8 cellular contexts compared by ENCODE assay signal in genomic region chr16:85554791-85555548, GRCh38. TPM values are rescaled to one million over a fixed set of nuclear protein-coding genes. Genes with fewer than 3 reads are reported as not detected.
A peak's percentile ranks its signal among the peaks of the same experiment; 100 is the strongest.
DNase-seq lines count a peak whose midpoint lies in the region; ATAC-seq, FAIRE-seq and TF ChIP-seq lines count a peak whose summit lies in the region.

No MANE protein-coding gene starts in this region.

- H3K4me3 ChIP-seq in ACC112 (ENCODE audit: low read depth, low read length) (peak overlapping the region; percentile 88), parathyroid adenoma (ENCODE audit: low read depth, low read length) (peak overlapping the region; percentile 88)

- H3K9me3 ChIP-seq in H9 (ENCODE audit: control insufficient read depth, low read depth, low read length) (no peaks in the 10 kb centered on the region), parathyroid adenoma (ENCODE audit: control insufficient read depth, low read length) (no peaks in the 10 kb centered on the region)

- ATAC-seq in HG03521 (IDR thresholded peaks at IDR 0.05; ENCODE audit: unreplicated experiment) (no peak), HG03175 (IDR thresholded peaks at IDR 0.05; ENCODE audit: unreplicated experiment) (no peak)

- H3K9ac ChIP-seq in H9 (ENCODE audit: extremely low read depth, insufficient read length, low read length) (no peak overlapping the region), parathyroid adenoma (peak overlapping the region; percentile 43)

- DNase-seq in H9: no peak
- peak; percentile 47 for DNase-seq in RPMI8226
- DNase-seq in activated naive CD4-positive, alpha-beta T cell (lab: John Stamatoyannopoulos, UW): peak in 3 of 4 experiments; percentile 16 to 29 (median 24)
- DNase-seq in frontal cortex (ENCODE audit: low spot score in 2 of 2): peak; percentile 77 to 79

- TF ChIP-seq CTCF in H9 (conservative IDR thresholded peaks at IDR 0.05) (no peak), parathyroid adenoma (IDR thresholded peaks at IDR 0.05) (no peak)

- H4K20me1 ChIP-seq in H9 (ENCODE audit: control insufficient read depth, insufficient read depth, insufficient read length): no peaks in the 10 kb centered on the region

- no peak overlapping the region for H4K5ac ChIP-seq in H9 (ENCODE audit: insufficient read length, low read depth, low read length)

- H3K14ac ChIP-seq in H9 (ENCODE audit: insufficient read depth, low read length): peak overlapping the region; percentile 63

- no peak overlapping the region for H4K91ac ChIP-seq in H9 (ENCODE audit: insufficient read length, low read depth, low read length)

- no CpG with 5 or more reads among the region's 68 CpGs for WGBS in H9 (ENCODE audit: extremely low coverage, insufficient read length, low lambda C conversion rate)

- H3K36me3 ChIP-seq in ACC112 (ENCODE audit: insufficient read depth, low read length): no peaks in the 10 kb centered on the region
- H3K36me3 ChIP-seq in parathyroid adenoma (ENCODE audit: control insufficient read depth, insufficient read depth, low read length): no peaks in the 10 kb centered on the region

- H3K18ac ChIP-seq in H9 (ENCODE audit: insufficient read length, low read depth, low read length): peak overlapping the region; percentile 21

- no peak overlapping the region for H2BK15ac ChIP-seq in H9 (ENCODE audit: low read depth, low read length)

- H2AFZ ChIP-seq in ACC112 (ENCODE audit: low read length, unreplicated experiment) (no peak overlapping the region), H9 (ENCODE audit: low read length) (no peak overlapping the region), parathyroid adenoma (peak overlapping the region; percentile 60)

- no peak overlapping the region for H2BK120ac ChIP-seq in H9 (ENCODE audit: low read depth, low read length, poor library complexity, severe bottlenecking)

- no peak for FAIRE-seq in frontal cortex (lab: Jason Lieb, UNC)

- H3K9me3 Mint-ChIP-seq in H9: peaks cover 0 to 3% of the 10 kb centered on the region in 2 experiments; a peak in 1 of 5 replicates

- H3K56ac ChIP-seq in H9 (ENCODE audit: insufficient read length, low read depth, low read length): no peak overlapping the region

- H3K79me1 ChIP-seq in H9 (ENCODE audit: insufficient read depth, low read depth, low read length, poor library complexity, severe bottlenecking): no peaks in the 10 kb centered on the region

- no peak overlapping the region for H2BK12ac ChIP-seq in H9 (ENCODE audit: insufficient read length, low read depth, low read length)

- H3K4me2 ChIP-seq in H9 (ENCODE audit: insufficient read depth, insufficient read length, low read length) (peak overlapping the region; percentile 78), parathyroid adenoma (ENCODE audit: low read length) (peak overlapping the region; percentile 74)

- no peak overlapping the region for H3T11ph ChIP-seq in H9 (ENCODE audit: low read length)

- H3K79me2 ChIP-seq in ACC112 (ENCODE audit: control insufficient read depth, insufficient read depth, low read length, unreplicated experiment) (peaks cover 25% of the 10 kb centered on the region), H9 (ENCODE audit: insufficient read depth, low read length) (no peaks in the 10 kb centered on the region; the same call in 1 of the 2 replicates), parathyroid adenoma (peaks cover 16% of the 10 kb centered on the region)

- no peak overlapping the region for H3K23ac ChIP-seq in H9 (ENCODE audit: insufficient read length, low read depth, low read length)

- peaks cover 10% of the 10 kb centered on the region for H3K27me3 Mint-ChIP-seq in H9 (ENCODE audit: low read depth)

- peak overlapping the region; percentile 82 to 97 for H3K4me3 Mint-ChIP-seq in H9

- H3K27me3 ChIP-seq in ACC112 (ENCODE audit: insufficient read depth, low read length) (no peaks in the 10 kb centered on the region), H9 (ENCODE audit: insufficient read depth, low read length) (no peaks in the 10 kb centered on the region), parathyroid adenoma (ENCODE audit: control insufficient read depth, insufficient read depth, low read length) (no peaks in the 10 kb centered on the region)

- no peak overlapping the region for H2BK5ac ChIP-seq in H9 (ENCODE audit: insufficient read length, low read length)

- H3K4me1 Mint-ChIP-seq in H9: peaks cover 44 to 54% of the 10 kb centered on the region in 2 experiments

- H3K4ac ChIP-seq in H9 (ENCODE audit: low read depth, low read length): no peak overlapping the region

- peak overlapping the region in 1 of 3 experiments; percentile 95; a peak in 2 of 7 replicates for H3K27ac Mint-ChIP-seq in H9

- no peak overlapping the region for H2BK20ac ChIP-seq in H9 (ENCODE audit: low read depth, low read length, poor library complexity, severe bottlenecking)

- no peaks in the 10 kb centered on the region; a peak in 1 of 7 replicates for H3K36me3 Mint-ChIP-seq in H9 (ENCODE audit: insufficient read depth in 1 of 3, low read depth in 3 of 3)

- no peak overlapping the region for H2AK5ac ChIP-seq in H9 (ENCODE audit: insufficient read length, low read length)

- H3K4me1 ChIP-seq in ACC112 (ENCODE audit: control insufficient read depth, insufficient read depth, low read length, unreplicated experiment): peaks cover 4% of the 10 kb centered on the region
- peaks cover 9% of the 10 kb centered on the region; the same call in 1 of the 2 replicates for H3K4me1 ChIP-seq in H9 (ENCODE audit: insufficient read depth, low read length)
- peaks cover 23% of the 10 kb centered on the region for H3K4me1 ChIP-seq in parathyroid adenoma

- H3K27ac ChIP-seq in ACC112 (ENCODE audit: low read depth, low read length): peak overlapping the region; percentile 68
- no peak overlapping the region for H3K27ac ChIP-seq in H9 (ENCODE audit: insufficient read length, low read depth, low read length)
- H3K27ac ChIP-seq in parathyroid adenoma: peak overlapping the region; percentile 83

- H3K23me2 ChIP-seq in H9 (ENCODE audit: insufficient read length, low read depth, low read length, poor library complexity, severe bottlenecking): peaks cover 39% of the 10 kb centered on the region

- no peak overlapping the region for H4K8ac ChIP-seq in H9 (replicated peaks; ENCODE audit: insufficient read length, low read depth, low read length)

RNA-seq across cellular contexts. Expression of gene GSE1, which starts 58.2 kb away (rescaled TPM):
- total RNA-seq in H9 (2021): 123 and 125 TPM in 2 replicates
- total RNA-seq in frontal cortex: 13.9 TPM
